Comparison of ENCODE assay signal across 8 cellular contexts in genomic region chr1:9626201-9626608, GRCh38. TPM values are rescaled to one million over a fixed set of nuclear protein-coding genes. Genes with fewer than 3 reads are reported as not detected.
DNase-seq lines count a peak whose midpoint lies in the region; ATAC-seq and TF ChIP-seq lines count a peak whose summit lies in the region.

No MANE protein-coding gene starts in this region.

- H3K4me3 ChIP-seq in GM12875 (ENCODE audit: low read depth, low read length) (peak overlapping the region; percentile 18), LNCaP clone FGC (ENCODE audit: low read depth, low read length) (peak overlapping the region; percentile 45; the same call in 1 of the 2 replicates)

- no peaks in the 10 kb centered on the region for H3K9me3 Mint-ChIP-seq in glutamatergic neuron (ENCODE audit: unreplicated experiment)

- peak; percentile 41 for ATAC-seq in GM21447 (IDR thresholded peaks at IDR 0.05; ENCODE audit: unreplicated experiment)

- no peak for TF ChIP-seq CTCF in GM12875 (IDR thresholded peaks at IDR 0.05; ENCODE audit: borderline replicate concordance, insufficient read depth, low read depth, low read length)
- no peak for TF ChIP-seq CTCF in LNCaP clone FGC (IDR thresholded peaks at IDR 0.05; ENCODE audit: control insufficient read depth, extremely low read depth, insufficient read depth)
- TF ChIP-seq CTCF in glutamatergic neuron (IDR thresholded peaks at IDR 0.05; ENCODE audit: partially characterized antibody, unreplicated experiment) = no peak

- H3K27ac Mint-ChIP-seq in glutamatergic neuron (ENCODE audit: unreplicated experiment) = no peak overlapping the region

- H3K4me1 Mint-ChIP-seq in glutamatergic neuron (ENCODE audit: low read depth, unreplicated experiment) = no peaks in the 10 kb centered on the region

- in situ Hi-C loops in ACHN (cut with HindIII; ENCODE audit: low pct_ligation_motif_present, low pct_unique_long_range_greater_than_20kb, low sequenced_read_pairs) = no loop called here

- DNase-seq in LNCaP clone FGC (ENCODE audit: low read depth) (no peak), germinal center (ENCODE audit: low spot score) (peak; percentile 62), ACHN (no peak), glutamatergic neuron (no peak), NCI-H1436 treated with DMSO at 0.1 percent for 48 hours (lab: John Stamatoyannopoulos, UW) (no peak), NCI-H82 treated with DMSO at 0.1 percent for 48 hours (lab: John Stamatoyannopoulos, UW; ENCODE audit: unreplicated experiment) (no peak)

- peaks cover 8% of the 10 kb centered on the region for H3K27me3 Mint-ChIP-seq in glutamatergic neuron (ENCODE audit: unreplicated experiment)

- H3K36me3 Mint-ChIP-seq in glutamatergic neuron (ENCODE audit: unreplicated experiment) = no peaks in the 10 kb centered on the region

- H3K4me3 Mint-ChIP-seq in glutamatergic neuron (ENCODE audit: unreplicated experiment) = no peak overlapping the region

RNA-seq across cellular contexts. Expression of gene PIK3CD, which starts 25.3 kb away (rescaled TPM):
- 39.4 TPM for total RNA-seq in glutamatergic neuron (ENCODE audit: unreplicated experiment)

RNA-seq across cellular contexts. Expression of gene TMEM201, which starts 37.5 kb away (rescaled TPM):
- total RNA-seq in glutamatergic neuron (ENCODE audit: unreplicated experiment) = 35.1 TPM
